9 cellular contexts compared by ENCODE assay signal in the genomic region with DNA sequence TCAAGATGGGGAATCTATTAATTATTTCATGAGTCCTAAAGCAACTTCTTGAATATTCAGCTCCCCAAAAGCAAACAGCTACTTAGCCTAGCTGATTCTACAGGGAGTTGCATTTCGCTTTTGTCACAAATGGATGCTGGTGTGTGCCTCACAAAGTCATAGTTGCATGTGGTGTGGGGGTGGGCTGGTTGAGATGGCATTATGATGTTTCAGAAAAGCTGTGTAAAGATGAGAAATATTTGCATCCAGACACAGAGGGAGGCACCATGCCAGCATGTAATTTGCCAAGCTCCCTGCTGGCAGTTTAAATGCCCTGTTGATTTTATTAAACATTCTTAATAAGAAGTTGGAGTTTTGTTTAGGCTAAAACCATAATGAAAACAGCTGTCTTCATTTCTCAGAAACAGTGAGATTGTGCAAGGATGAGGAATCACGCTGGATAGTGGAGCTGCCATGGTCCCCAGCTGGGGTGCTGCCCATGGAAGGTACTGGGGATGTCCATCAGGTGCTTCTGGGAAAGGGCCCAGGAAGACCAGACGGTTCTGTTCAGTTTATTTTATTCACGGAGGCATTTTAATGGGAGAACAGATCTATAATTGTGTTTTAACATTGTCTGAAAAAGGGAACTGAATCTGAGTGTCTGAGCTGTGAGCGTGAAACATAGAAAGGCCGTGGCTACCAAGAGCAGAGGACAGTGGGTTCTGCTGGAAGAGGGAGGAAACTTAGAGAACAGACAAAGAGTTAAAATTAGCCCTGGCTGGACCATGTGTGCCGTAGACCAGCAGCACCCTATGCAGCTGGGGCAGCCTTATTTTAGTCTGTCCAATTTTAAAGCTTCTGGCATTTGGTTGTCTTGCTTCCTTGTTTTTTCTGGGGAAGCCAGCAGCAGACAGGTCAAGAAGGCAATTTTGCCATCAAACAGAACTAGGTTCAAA.
DNase-seq lines count a peak whose midpoint lies in the region; ATAC-seq and TF ChIP-seq lines count a peak whose summit lies in the region.
"Had no signal": no experiment of that assay in that cellular context is flagged by ENCODE, and none has a peak within 500 bp of the region (broad histone marks: within the 10 kb centered on the region; RNA-seq: fewer than 3 reads in every experiment).

No MANE protein-coding gene starts in this region.

- peak; percentile 55 for ATAC-seq in GM21528 (IDR thresholded peaks at IDR 0.05; ENCODE audit: low FRiP score, unreplicated experiment)
- no peak for ATAC-seq in omental fat pad (ENCODE audit: low FRiP score)

- H3K27me3 ChIP-seq in MM.1S (replicated peaks; ENCODE audit: insufficient read depth, low read length) = no peaks in the 10 kb centered on the region
- H3K27me3 ChIP-seq in layer of hippocampus (ENCODE audit: control insufficient read depth, insufficient read depth, low read length) = no peaks in the 10 kb centered on the region

- H3K27ac ChIP-seq in MM.1S (ENCODE audit: low read length) (no peak overlapping the region), layer of hippocampus (ENCODE audit: low read depth, low read length) (peak overlapping the region; percentile 12)

- no peak overlapping the region for H2AFZ ChIP-seq in MM.1S (ENCODE audit: low read length)

- peak overlapping the region; percentile 29; the same call in 1 of the 2 replicates for H3K4me2 ChIP-seq in MM.1S (ENCODE audit: low read depth, low read length)

- no peak overlapping the region for H3K4me3 ChIP-seq in MM.1S (ENCODE audit: low read length)

- H3F3A ChIP-seq in MM.1S (ENCODE audit: insufficient read depth, low read length) = no peaks in the 10 kb centered on the region

- H3K9me2 ChIP-seq in MM.1S (replicated peaks; ENCODE audit: insufficient read depth, low read length) = no peaks in the 10 kb centered on the region

- H3K9ac ChIP-seq in MM.1S (ENCODE audit: low read length) = no peak overlapping the region

- TF ChIP-seq CTCF in MM.1S (IDR thresholded peaks at IDR 0.05; ENCODE audit: low read length) (no peak), omental fat pad (IDR thresholded peaks at IDR 0.05) (no peak)

- H3K79me2 ChIP-seq in MM.1S (ENCODE audit: low read length) = no peaks in the 10 kb centered on the region

- no peaks in the 10 kb centered on the region for H4K20me1 ChIP-seq in MM.1S (ENCODE audit: insufficient read depth, low read length)

- peaks cover 9% of the 10 kb centered on the region for H3K4me1 ChIP-seq in MM.1S (ENCODE audit: low read length)

- peak; percentile 18 for DNase-seq in DMS79 (lab: John Stamatoyannopoulos, UW)
- DNase-seq in MM.1S = no peak
- no peak for DNase-seq in omental fat pad (ENCODE audit: low spot score)
- no peak for DNase-seq in foreskin melanocyte
- DNase-seq in AG20443 (ENCODE audit: low spot score) = no peak
- DNase-seq in DMS 273 (lab: John Stamatoyannopoulos, UW; ENCODE audit: unreplicated experiment) = no peak
- DNase-seq: NCI-H146 had no signal

- no peaks in the 10 kb centered on the region for H3K36me3 ChIP-seq in MM.1S (replicated peaks; ENCODE audit: insufficient read depth, low read length)

- no peaks in the 10 kb centered on the region for H3K9me3 ChIP-seq in MM.1S (replicated peaks; ENCODE audit: insufficient read depth, low read length)
